Comparison of ENCODE assay signal across 1 cellular context in genomic region chrX:111372065-111372464, GRCh38.
TF ChIP-seq lines count a peak whose summit lies in the region.

No MANE protein-coding gene starts in this region.

TF ChIP-seq in WTC11, 78 proteins besides CTCF, POLR2A, EP300 and RAD21 (continued from another document):
- TF ChIP-seq PRDM15 (CRISPR knock-in tag; IDR thresholded peaks at IDR 0.05) (no peak), HMGXB4 (CRISPR knock-in tag; IDR thresholded peaks at IDR 0.05) (no peak)
TF ChIP-seq in WTC11: peak in this region for 0.
